In the genomic region with DNA sequence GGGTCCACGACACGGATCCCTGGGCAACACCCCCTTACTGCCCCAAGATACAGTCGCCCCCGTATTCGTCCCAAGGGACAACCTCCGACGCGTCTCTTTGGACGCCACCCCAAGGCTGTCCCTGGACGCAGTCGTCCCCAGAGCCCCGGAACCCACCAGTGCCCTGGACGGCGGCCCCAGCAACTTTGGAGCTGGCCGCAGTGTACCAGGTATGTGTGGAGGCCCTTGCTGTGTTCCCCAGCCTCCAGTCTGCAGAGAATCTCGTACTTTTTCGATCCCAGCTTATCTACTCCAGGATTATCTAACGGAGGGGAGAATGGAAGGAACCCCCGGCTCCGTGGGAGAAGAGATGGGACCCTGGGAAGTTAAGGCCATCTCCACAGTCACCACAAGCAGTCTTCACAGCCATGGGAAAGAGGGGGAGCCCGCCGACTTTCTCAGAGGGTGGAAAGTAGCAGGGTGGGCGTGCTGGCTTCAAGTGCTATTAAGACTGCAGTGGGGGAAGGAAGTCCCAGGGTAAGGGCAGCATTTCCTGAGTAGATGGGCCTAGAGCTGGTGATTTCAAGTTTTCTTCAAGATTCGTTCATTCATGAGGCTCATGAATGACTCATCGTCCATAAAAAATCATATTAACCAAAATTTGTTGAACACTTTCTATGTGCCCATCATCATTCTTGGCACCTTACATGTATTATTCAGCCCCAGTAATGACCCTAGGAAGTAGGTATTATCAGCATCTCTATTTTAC, we compare ENCODE assay signal across 9 cellular contexts. TPM values are rescaled to one million over a fixed set of nuclear protein-coding genes. Genes with fewer than 3 reads are reported as not detected.
DNase-seq lines count a peak whose midpoint lies in the region; ATAC-seq and TF ChIP-seq lines count a peak whose summit lies in the region.
"Had no signal": no experiment of that assay in that cellular context is flagged by ENCODE, and none has a peak within 500 bp of the region (broad histone marks: within the 10 kb centered on the region; RNA-seq: fewer than 3 reads in every experiment).

No MANE protein-coding gene starts in this region.

- no peak for TF ChIP-seq CTCF in osteocyte (IDR thresholded peaks at IDR 0.05)
- TF ChIP-seq CTCF in GM10266 (IDR thresholded peaks at IDR 0.05; ENCODE audit: control insufficient read depth, insufficient read depth, low read depth, missing control alignments), result no peak
- no peak for TF ChIP-seq CTCF in gastroesophageal sphincter (IDR thresholded peaks at IDR 0.05)

- H3K27ac Mint-ChIP-seq in CD4-positive, CD25-positive, alpha-beta regulatory T cell, result no peak overlapping the region
- H3K27ac Mint-ChIP-seq in osteocyte (ENCODE audit: unreplicated experiment), result no peak overlapping the region
- H3K27ac Mint-ChIP-seq: activated T-helper 17 cell treated with anti-CD3 and anti-CD28 coated beads, Interleukin-2, amount 50 U/mL, for 72 hours had no signal

- no peaks in the 10 kb centered on the region for H3K36me3 ChIP-seq in CD4-positive, CD25-positive, alpha-beta regulatory T cell (ENCODE audit: control insufficient read depth, insufficient read depth, low read length)
- no peaks in the 10 kb centered on the region for H3K36me3 ChIP-seq in NT2/D1 (ENCODE audit: insufficient read depth, insufficient read length, low read length)
- H3K36me3 ChIP-seq in gastroesophageal sphincter, result no peaks in the 10 kb centered on the region

- H3K27me3 Mint-ChIP-seq in CD4-positive, CD25-positive, alpha-beta regulatory T cell, result peaks cover 38% of the 10 kb centered on the region
- no peaks in the 10 kb centered on the region for H3K27me3 Mint-ChIP-seq in osteocyte (ENCODE audit: unreplicated experiment)

- no peak overlapping the region for H3K27ac ChIP-seq in CD4-positive, CD25-positive, alpha-beta regulatory T cell (ENCODE audit: insufficient read depth, low read length, poor library complexity, severe bottlenecking)
- H3K27ac ChIP-seq in gastroesophageal sphincter, result peak overlapping the region in 1 of 4 donors; percentile 72

- H3K4me3 ChIP-seq in CD4-positive, CD25-positive, alpha-beta regulatory T cell (ENCODE audit: low read depth, low read length), result no peak overlapping the region
- H3K4me3 ChIP-seq in NT2/D1 (ENCODE audit: insufficient read length, low read depth) (no peak overlapping the region), gastroesophageal sphincter (peak overlapping the region in 1 of 2 donors; percentile 51)

- H3K27me3 ChIP-seq in CD4-positive, CD25-positive, alpha-beta regulatory T cell (ENCODE audit: control insufficient read depth, insufficient read depth, low read length), result no peaks in the 10 kb centered on the region
- H3K27me3 ChIP-seq in NT2/D1 (ENCODE audit: insufficient read depth, insufficient read length), result peaks cover 32% of the 10 kb centered on the region
- no peaks in the 10 kb centered on the region for H3K27me3 ChIP-seq in gastroesophageal sphincter

- ATAC-seq in CD4-positive, CD25-positive, alpha-beta regulatory T cell (ENCODE audit: low read depth in 2 of 2), result no peak
- ATAC-seq in Right ventricle myocardium superior (ENCODE audit: poor library complexity), result peak; percentile 14
- no peak for ATAC-seq in GM18511 (IDR thresholded peaks at IDR 0.05; ENCODE audit: unreplicated experiment)
- no peak for ATAC-seq in GM21529 (IDR thresholded peaks at IDR 0.05; ENCODE audit: unreplicated experiment)
- no peak for ATAC-seq in gastroesophageal sphincter

- peaks cover 0 to 6% (median 4%) of the 10 kb centered on the region in 4 donors for H3K4me1 Mint-ChIP-seq in CD4-positive, CD25-positive, alpha-beta regulatory T cell
- peaks cover 30% of the 10 kb centered on the region for H3K4me1 Mint-ChIP-seq in osteocyte (ENCODE audit: unreplicated experiment)

- DNase-seq in CD4-positive, CD25-positive, alpha-beta regulatory T cell, result no peak
- DNase-seq in NT2/D1 (ENCODE audit: low read depth, low spot score) (no peak), Right ventricle myocardium superior (no peak), osteocyte (ENCODE audit: extremely low spot score, unreplicated experiment) (no peak), GM10266 (ENCODE audit: extremely low spot score) (no peak)

- H3K9ac ChIP-seq in NT2/D1 (ENCODE audit: insufficient read length, low read depth), result peak overlapping the region; percentile 43

- WGBS in gastroesophageal sphincter (ENCODE audit: low coverage in 1 of 2), 2 donors, result 70 to 80% methylated on average over 1 to 5 of the region's 25 CpGs

- H3K9me3 ChIP-seq in CD4-positive, CD25-positive, alpha-beta regulatory T cell (ENCODE audit: control insufficient read depth in 2 of 2, low read length in 2 of 2), result no peaks in the 10 kb centered on the region
- H3K9me3 ChIP-seq in NT2/D1 (ENCODE audit: insufficient read depth, low read length), result no peaks in the 10 kb centered on the region
- H3K9me3 ChIP-seq in gastroesophageal sphincter, result no peaks in the 10 kb centered on the region

- peak overlapping the region in 3 of 4 donors; percentile 33 to 54 (median 46) for H3K4me3 Mint-ChIP-seq in CD4-positive, CD25-positive, alpha-beta regulatory T cell
- peak overlapping the region; percentile 42 for H3K4me3 Mint-ChIP-seq in osteocyte (ENCODE audit: unreplicated experiment)

- no peaks in the 10 kb centered on the region for H3K36me3 Mint-ChIP-seq in CD4-positive, CD25-positive, alpha-beta regulatory T cell
- H3K36me3 Mint-ChIP-seq in osteocyte (ENCODE audit: unreplicated experiment), result no peaks in the 10 kb centered on the region

- peaks cover 0 to 1% (median 0%) of the 10 kb centered on the region in 7 donors for H3K9me3 Mint-ChIP-seq in CD4-positive, CD25-positive, alpha-beta regulatory T cell
- no peaks in the 10 kb centered on the region for H3K9me3 Mint-ChIP-seq in osteocyte (ENCODE audit: unreplicated experiment)
- H3K9me3 Mint-ChIP-seq: activated T-helper 17 cell treated with anti-CD3 and anti-CD28 coated beads, Interleukin-2, amount 50 U/mL, for 72 hours had no signal

- H3K4me1 ChIP-seq in CD4-positive, CD25-positive, alpha-beta regulatory T cell (ENCODE audit: control insufficient read depth, insufficient read depth, low read length, poor library complexity, severe bottlenecking), result peaks cover 13% of the 10 kb centered on the region
- H3K4me1 ChIP-seq in NT2/D1 (ENCODE audit: insufficient read depth, insufficient read length), result peaks cover 11% of the 10 kb centered on the region
- peaks cover 0 to 16% (median 9%) of the 10 kb centered on the region in 3 donors for H3K4me1 ChIP-seq in gastroesophageal sphincter

- no peak for TF ChIP-seq POLR2A in gastroesophageal sphincter (IDR thresholded peaks at IDR 0.05)

- no peak for TF ChIP-seq EP300 in gastroesophageal sphincter (IDR thresholded peaks at IDR 0.05)

- intact Hi-C loops in Right ventricle myocardium superior (cut with DNase I), result no loop called here

RNA-seq across cellular contexts. Expression of a gene that starts 1.1 kb away (rescaled TPM):
- not detected for total RNA-seq in CD4-positive, CD25-positive, alpha-beta regulatory T cell
- not detected for polyA plus RNA-seq in CD4-positive, CD25-positive, alpha-beta regulatory T cell
- total RNA-seq in Right ventricle myocardium superior (0.13 TPM), osteocyte (not detected in 2 replicates), gastroesophageal sphincter (not detected)

RNA-seq across cellular contexts. Expression of a gene that starts 26.2 kb away (rescaled TPM):
- 0.37 TPM for total RNA-seq in CD4-positive, CD25-positive, alpha-beta regulatory T cell
- 1 to 10 TPM in 1 of 4 donors, under 1 TPM in 3; 0.20 to 1.9 (median 0.34) TPM for polyA plus RNA-seq in CD4-positive, CD25-positive, alpha-beta regulatory T cell
- total RNA-seq in Right ventricle myocardium superior (11.6 TPM), osteocyte (2.1 and 2.2 TPM in 2 replicates), gastroesophageal sphincter (1 to 10 TPM in 1 of 4 donors, under 1 TPM in 3; 0.15 to 2.0 (median 0.60) TPM)

RNA-seq across cellular contexts. Expression of a gene that starts 37.4 kb away (rescaled TPM):
- total RNA-seq in CD4-positive, CD25-positive, alpha-beta regulatory T cell, result 0.35 TPM
- polyA plus RNA-seq in CD4-positive, CD25-positive, alpha-beta regulatory T cell, result under 1 TPM in 1 of 4 donors, not detected in 3; 0.05 TPM
- total RNA-seq in Right ventricle myocardium superior (6.6 TPM), osteocyte (93.1 and 95.4 TPM in 2 replicates), gastroesophageal sphincter (10 to 100 TPM in 3 of 4 donors, 1 to 10 TPM in 1; 2.3 to 24.4 (median 15.9) TPM)
